1 cellular context compared by ENCODE assay signal in genomic region chr1:218294531-218294930, GRCh38.
TF ChIP-seq lines count a peak whose summit lies in the region.

No MANE protein-coding gene starts in this region.

TF ChIP-seq in IMR-90, 13 proteins besides CTCF, POLR2A, EP300 and RAD21 (continued from another document):
- TF ChIP-seq ELK1 (IDR thresholded peaks at IDR 0.05; ENCODE audit: borderline replicate concordance, low read depth, low read length) = no peak
- no peak for TF ChIP-seq MAFK (IDR thresholded peaks at IDR 0.05; ENCODE audit: low read depth, low read length)
- TF ChIP-seq BHLHE40 (IDR thresholded peaks at IDR 0.05; ENCODE audit: low read depth, low read length) = no peak
- no peak for TF ChIP-seq NFE2L2 (IDR thresholded peaks at IDR 0.05; ENCODE audit: low read depth, low read length)
- TF ChIP-seq RFX5 (IDR thresholded peaks at IDR 0.05; ENCODE audit: low read depth, low read length) = no peak
TF ChIP-seq in IMR-90: peak in this region for 0.
